In genomic region chr7:104982773-104983619, GRCh38 we compare ENCODE assay signal across 1 cellular context.
TF ChIP-seq lines count a peak whose summit lies in the region.

No MANE protein-coding gene starts in this region.

TF ChIP-seq in H1, 55 proteins besides CTCF, POLR2A, EP300 and RAD21 (continued from another document):
- no peak for TF ChIP-seq TAF7 (optimal IDR thresholded peaks at IDR 0.05; ENCODE audit: borderline replicate concordance, low read depth, low read length)
- TF ChIP-seq HDAC2 (IDR thresholded peaks at IDR 0.05; ENCODE audit: borderline replicate concordance in 1 of 2, low read depth in 2 of 2, low read length in 2 of 2) = no peak
